In the genomic region with DNA sequence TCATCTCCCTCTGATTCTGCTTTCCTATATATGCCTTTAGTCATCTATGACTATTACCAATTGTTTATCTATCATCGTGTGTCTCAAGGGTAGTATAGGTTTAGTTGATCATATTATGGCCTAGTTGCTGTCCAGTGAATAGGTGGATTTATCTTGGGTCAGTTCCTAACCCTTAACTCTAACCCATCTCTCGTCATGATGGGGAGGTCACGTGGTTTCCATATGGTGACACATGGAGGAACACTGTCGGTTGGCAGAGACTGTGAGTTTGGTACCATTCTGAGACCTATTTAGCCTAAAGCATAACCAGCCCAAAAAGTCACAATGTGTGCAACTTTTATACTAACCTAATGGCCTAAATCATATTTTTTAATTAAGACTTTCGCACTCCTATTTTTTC, we compare ENCODE assay signal across 3 cellular contexts.
TF ChIP-seq lines count a peak whose summit lies in the region.

No MANE protein-coding gene starts in this region.

TF ChIP-seq in HepG2, 621 proteins besides CTCF, POLR2A, EP300 and RAD21 (continues in another document):
- TF ChIP-seq ZNF773 (CRISPR knock-in tag; IDR thresholded peaks at IDR 0.05; ENCODE audit: borderline replicate concordance) (no peak), ZNF335 (CRISPR knock-in tag; IDR thresholded peaks at IDR 0.05) (no peak), NAIF1 (CRISPR knock-in tag; IDR thresholded peaks at IDR 0.05; ENCODE audit: borderline replicate concordance) (no peak), ZNF761 (CRISPR knock-in tag; conservative IDR thresholded peaks at IDR 0.05) (no peak), CSRNP2 (CRISPR knock-in tag; conservative IDR thresholded peaks at IDR 0.05; ENCODE audit: low read depth) (no peak), ADNP (CRISPR knock-in tag; IDR thresholded peaks at IDR 0.05) (no peak), RAD51 (IDR thresholded peaks at IDR 0.05; ENCODE audit: borderline replicate concordance) (peak; percentile 61; the same call in 1 of the 2 replicates), ZNF260 (CRISPR knock-in tag; IDR thresholded peaks at IDR 0.05; ENCODE audit: borderline replicate concordance, low read depth) (no peak), FOSL2 (CRISPR knock-in tag; IDR thresholded peaks at IDR 0.05) (no peak), ZNF749 (CRISPR knock-in tag; IDR thresholded peaks at IDR 0.05; ENCODE audit: borderline replicate concordance) (no peak), ATF7-NPFF (CRISPR knock-in tag; IDR thresholded peaks at IDR 0.05; ENCODE audit: low read depth) (no peak)
- TF ChIP-seq, protein P1, sequence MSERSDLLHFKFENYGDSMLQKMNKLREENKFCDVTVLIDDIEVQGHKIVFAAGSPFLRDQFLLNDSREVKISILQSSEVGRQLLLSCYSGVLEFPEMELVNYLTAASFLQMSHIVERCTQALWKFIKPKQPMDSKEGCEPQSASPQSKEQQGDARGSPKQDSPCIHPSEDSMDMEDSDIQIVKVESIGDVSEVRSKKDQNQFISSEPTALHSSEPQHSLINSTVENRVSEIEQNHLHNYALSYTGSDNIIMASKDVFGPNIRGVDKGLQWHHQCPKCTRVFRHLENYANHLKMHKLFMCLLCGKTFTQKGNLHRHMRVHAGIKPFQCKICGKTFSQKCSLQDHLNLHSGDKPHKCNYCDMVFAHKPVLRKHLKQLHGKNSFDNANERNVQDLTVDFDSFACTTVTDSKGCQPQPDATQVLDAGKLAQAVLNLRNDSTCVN (CRISPR knock-in tag; IDR thresholded peaks at IDR 0.05; ENCODE audit: borderline replicate concordance): no peak
- TF ChIP-seq, protein P2, sequence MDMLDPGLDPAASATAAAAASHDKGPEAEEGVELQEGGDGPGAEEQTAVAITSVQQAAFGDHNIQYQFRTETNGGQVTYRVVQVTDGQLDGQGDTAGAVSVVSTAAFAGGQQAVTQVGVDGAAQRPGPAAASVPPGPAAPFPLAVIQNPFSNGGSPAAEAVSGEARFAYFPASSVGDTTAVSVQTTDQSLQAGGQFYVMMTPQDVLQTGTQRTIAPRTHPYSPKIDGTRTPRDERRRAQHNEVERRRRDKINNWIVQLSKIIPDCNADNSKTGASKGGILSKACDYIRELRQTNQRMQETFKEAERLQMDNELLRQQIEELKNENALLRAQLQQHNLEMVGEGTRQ (IDR thresholded peaks at IDR 0.05; ENCODE audit: low read depth, low read length): peak; percentile 54
- TF ChIP-seq, protein P2 (CRISPR knock-in tag; IDR thresholded peaks at IDR 0.05; ENCODE audit: borderline replicate concordance): no peak

TF ChIP-seq in IMR-90, 13 proteins besides CTCF, POLR2A, EP300 and RAD21:
- TF ChIP-seq RCOR1 (IDR thresholded peaks at IDR 0.05; ENCODE audit: insufficient replicate concordance, low read length) (no peak), MAZ (IDR thresholded peaks at IDR 0.05; ENCODE audit: borderline replicate concordance, low read depth, low read length) (no peak), CHD1 (IDR thresholded peaks at IDR 0.05; ENCODE audit: low read depth, low read length) (no peak), MXI1 (IDR thresholded peaks at IDR 0.05; ENCODE audit: borderline replicate concordance, low read depth, low read length) (no peak), CEBPB (IDR thresholded peaks at IDR 0.05; ENCODE audit: low read depth, low read length) (no peak), NFE2L2 (IDR thresholded peaks at IDR 0.05; ENCODE audit: low read depth, low read length) (no peak), MAFK (IDR thresholded peaks at IDR 0.05; ENCODE audit: low read depth, low read length) (no peak), SMC3 (IDR thresholded peaks at IDR 0.05; ENCODE audit: low read depth, low read length) (no peak), BHLHE40 (IDR thresholded peaks at IDR 0.05; ENCODE audit: low read depth, low read length) (no peak), RFX5 (IDR thresholded peaks at IDR 0.05; ENCODE audit: low read depth, low read length) (no peak), FOS (IDR thresholded peaks at IDR 0.05; ENCODE audit: low read depth, low read length) (no peak)
- TF ChIP-seq, protein P2 (IDR thresholded peaks at IDR 0.05; ENCODE audit: low read depth, low read length): no peak
- TF ChIP-seq, protein P3, sequence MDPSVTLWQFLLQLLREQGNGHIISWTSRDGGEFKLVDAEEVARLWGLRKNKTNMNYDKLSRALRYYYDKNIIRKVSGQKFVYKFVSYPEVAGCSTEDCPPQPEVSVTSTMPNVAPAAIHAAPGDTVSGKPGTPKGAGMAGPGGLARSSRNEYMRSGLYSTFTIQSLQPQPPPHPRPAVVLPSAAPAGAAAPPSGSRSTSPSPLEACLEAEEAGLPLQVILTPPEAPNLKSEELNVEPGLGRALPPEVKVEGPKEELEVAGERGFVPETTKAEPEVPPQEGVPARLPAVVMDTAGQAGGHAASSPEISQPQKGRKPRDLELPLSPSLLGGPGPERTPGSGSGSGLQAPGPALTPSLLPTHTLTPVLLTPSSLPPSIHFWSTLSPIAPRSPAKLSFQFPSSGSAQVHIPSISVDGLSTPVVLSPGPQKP (IDR thresholded peaks at IDR 0.05; ENCODE audit: borderline replicate concordance, low read depth, low read length): no peak

TF ChIP-seq in K562, 482 proteins besides CTCF, POLR2A, EP300 and RAD21:
- no peak for TF ChIP-seq SIN3A (IDR thresholded peaks at IDR 0.05; ENCODE audit: borderline replicate concordance in 2 of 2, control insufficient read depth in 1 of 2, low read depth in 2 of 2, low read length in 2 of 2)
- no peak for TF ChIP-seq ZNF24 (IDR thresholded peaks at IDR 0.05)
- peak; percentile 76 for TF ChIP-seq TFE3 (CRISPR knock-in tag; IDR thresholded peaks at IDR 0.05)
- no peak for TF ChIP-seq NCOA1 (IDR thresholded peaks at IDR 0.05; ENCODE audit: low read depth)
- TF ChIP-seq CBFA2T2 (conservative IDR thresholded peaks at IDR 0.05): peak; percentile 37; the same call in 1 of the 2 replicates
- 0 out of 2 replicates have a peak, but pooled peaks have one; percentile 43 for TF ChIP-seq TOE1 (IDR thresholded peaks at IDR 0.05; ENCODE audit: borderline replicate concordance)
- no peak for TF ChIP-seq TOE1 (CRISPR knock-in tag; IDR thresholded peaks at IDR 0.05; ENCODE audit: borderline replicate concordance, low read depth)
- no peak for TF ChIP-seq ZBTB43 (CRISPR knock-in tag; IDR thresholded peaks at IDR 0.05)
- no peak for TF ChIP-seq SRSF7 (optimal IDR thresholded peaks at IDR 0.05; ENCODE audit: low read depth, low read length)
- TF ChIP-seq TCF3 (CRISPR knock-in tag; IDR thresholded peaks at IDR 0.05): no peak
- TF ChIP-seq RAD51 (IDR thresholded peaks at IDR 0.05; ENCODE audit: borderline replicate concordance, low read depth): peak; percentile 66
- TF ChIP-seq RBM15 (IDR thresholded peaks at IDR 0.05; ENCODE audit: insufficient read depth, low read length): no peak
- no peak for TF ChIP-seq AFF1 (IDR thresholded peaks at IDR 0.05; ENCODE audit: low read depth in 1 of 2, partially characterized antibody in 2 of 2)
- no peak for TF ChIP-seq EP400 (IDR thresholded peaks at IDR 0.05)
